Comparison of ENCODE assay signal across 29 cellular contexts in genomic region chr11:75203138-75203537, GRCh38. TPM values are rescaled to one million over a fixed set of nuclear protein-coding genes. Genes with fewer than 3 reads are reported as not detected.
"Had no signal": no experiment of that assay in that cellular context is flagged by ENCODE, and none has a peak within 500 bp of the region (broad histone marks: within the 10 kb centered on the region; RNA-seq: fewer than 3 reads in every experiment).

No MANE protein-coding gene starts in this region.

- H3K4me1 Mint-ChIP-seq: activated CD4-positive, alpha-beta T cell treated with anti-CD3 and anti-CD28 coated beads for 36 hours; activated CD8-positive, alpha-beta memory T cell treated with anti-CD3 and anti-CD28 coated beads, Interleukin-2, amount 10 ng/mL, durations not matched to agents 7 days and 5 days; immature natural killer cell had no signal

- H3K9me3 ChIP-seq: gastroesophageal sphincter, neutrophil, pancreas, prostate gland, tibial nerve had no signal

- H3K4me3 ChIP-seq: gastroesophageal sphincter, lung, pancreas, prostate gland, smooth muscle cell, tibial nerve had no signal

- DNase-seq: activated CD4-positive, alpha-beta T cell treated with anti-CD3 and anti-CD28 coated beads for 36 hours; activated CD4-positive, CD25-positive, alpha-beta regulatory T cell; activated CD8-positive, alpha-beta memory T cell treated with anti-CD3 and anti-CD28 coated beads, Interleukin-2, amount 10 ng/mL, durations not matched to agents 7 days and 5 days; activated CD8-positive, alpha-beta T cell treated with anti-CD3 and anti-CD28 coated beads, Interleukin-2, amount 10 ng/mL, durations not matched to agents 7 days and 5 days; activated naive CD4-positive, alpha-beta T cell treated with Interleukin-2 at 50 U/mL for 16 hours; activated T-cell treated with anti-CD3 and anti-CD28 coated beads, Interleukin-2, amount 50 U/mL, for 48 hours; anterior cingulate cortex; effector memory CD4-positive, alpha-beta T cell; erythroblast; hypothalamus; immature natural killer cell; kidney; left colon; pancreas; retina; stimulated activated CD4-positive, alpha-beta T cell treated with anti-CD3 and anti-CD28 coated beads, Interleukin-1b, Interleukin-23, amount 100 ng/mL, for 48 hours; stimulated activated naive CD4-positive, alpha-beta T cell treated with Interleukin-2 at 50 U/mL for 16 hours had no signal

- ATAC-seq: activated CD4-positive, alpha-beta T cell treated with anti-CD3 and anti-CD28 coated beads for 36 hours; activated CD8-positive, alpha-beta memory T cell treated with anti-CD3 and anti-CD28 coated beads, Interleukin-2, amount 10 ng/mL, durations not matched to agents 7 days and 5 days; activated CD8-positive, alpha-beta T cell treated with anti-CD3 and anti-CD28 coated beads, Interleukin-2, amount 10 ng/mL, durations not matched to agents 7 days and 5 days; gastroesophageal sphincter; left colon; pancreas had no signal

- H3K27ac Mint-ChIP-seq: activated CD4-positive, alpha-beta T cell treated with anti-CD3 and anti-CD28 coated beads for 36 hours; activated CD8-positive, alpha-beta memory T cell treated with anti-CD3 and anti-CD28 coated beads, Interleukin-2, amount 10 ng/mL, durations not matched to agents 7 days and 5 days; activated CD8-positive, alpha-beta T cell treated with anti-CD3 and anti-CD28 coated beads, Interleukin-2, amount 10 ng/mL, durations not matched to agents 7 days and 5 days; activated naive CD8-positive, alpha-beta T cell; activated T-helper 2 cell treated with anti-CD3 and anti-CD28 coated beads, Interferon-gamma antibody, Interleukin-2, Interleukin-4, amounts not matched to agents 10 μg/mL and 5 μg/mL and 100 μg/mL, durations not matched to agents 14 hours and 24 hours and 36 hours; immature natural killer cell; nephron had no signal

- H3K4me1 ChIP-seq: gastroesophageal sphincter, pancreas, prostate gland, tibial nerve had no signal

- H3K36me3 ChIP-seq: gastroesophageal sphincter, neutrophil, pancreas, prostate gland, tibial nerve had no signal

- H3K27ac ChIP-seq: gastroesophageal sphincter, neutrophil, pancreas, prostate gland, tibial nerve had no signal

- H3K4me3 Mint-ChIP-seq: activated CD4-positive, alpha-beta T cell treated with anti-CD3 and anti-CD28 coated beads for 36 hours; activated CD8-positive, alpha-beta memory T cell treated with anti-CD3 and anti-CD28 coated beads, Interleukin-2, amount 10 ng/mL, durations not matched to agents 7 days and 5 days; activated CD8-positive, alpha-beta T cell treated with anti-CD3 and anti-CD28 coated beads, Interleukin-2, amount 10 ng/mL, durations not matched to agents 7 days and 5 days; activated naive CD8-positive, alpha-beta T cell; immature natural killer cell; nephron had no signal

- H3K9me3 Mint-ChIP-seq: activated T-helper 2 cell treated with anti-CD3 and anti-CD28 coated beads, Interferon-gamma antibody, Interleukin-2, Interleukin-4, amounts not matched to agents 10 μg/mL and 5 μg/mL and 100 μg/mL, durations not matched to agents 14 hours and 24 hours and 36 hours; immature natural killer cell; nephron had no signal

- H3K27me3 ChIP-seq: pancreas, tibial nerve had no signal

- H3K36me3 Mint-ChIP-seq: activated CD8-positive, alpha-beta memory T cell treated with anti-CD3 and anti-CD28 coated beads, Interleukin-2, amount 10 ng/mL, durations not matched to agents 7 days and 5 days; activated naive CD8-positive, alpha-beta T cell; immature natural killer cell had no signal

RNA-seq across cellular contexts. Expression of gene TPBGL, which starts 37.4 kb away (rescaled TPM):
- total RNA-seq: fibroblast of lung, fibroblast of villous mesenchyme, temporal lobe had no signal
- polyA plus RNA-seq: fibroblast of lung had no signal

RNA-seq across cellular contexts. Expression of gene SLCO2B1, which starts 52.2 kb away (rescaled TPM):
- total RNA-seq: activated CD4-positive, alpha-beta T cell treated with anti-CD3 and anti-CD28 coated beads for 36 hours; activated CD8-positive, alpha-beta memory T cell treated with anti-CD3 and anti-CD28 coated beads, Interleukin-2, amount 10 ng/mL, durations not matched to agents 7 days and 5 days; activated CD8-positive, alpha-beta T cell treated with anti-CD3 and anti-CD28 coated beads, Interleukin-2, amount 10 ng/mL, durations not matched to agents 7 days and 5 days; activated T-helper 2 cell treated with anti-CD3 and anti-CD28 coated beads, Interferon-gamma antibody, Interleukin-2, Interleukin-4, amounts not matched to agents 10 μg/mL and 5 μg/mL and 100 μg/mL, durations not matched to agents 14 hours and 24 hours and 36 hours; fibroblast of lung; fibroblast of villous mesenchyme; smooth muscle cell had no signal
- polyA plus RNA-seq: fibroblast of lung, immature natural killer cell had no signal
